ENCODE assay signal across 17 cellular contexts in genomic region chr1:229060140-229060539, GRCh38.
DNase-seq lines count a peak whose midpoint lies in the region; ATAC-seq and TF ChIP-seq lines count a peak whose summit lies in the region.
"Had no signal": no experiment of that assay in that cellular context is flagged by ENCODE, and none has a peak within 500 bp of the region (broad histone marks: within the 10 kb centered on the region; RNA-seq: fewer than 3 reads in every experiment).

No MANE protein-coding gene starts in this region.

- H2BK120ac ChIP-seq in IMR-90 (ENCODE audit: low read depth, low read length), result no peak overlapping the region
- no peak overlapping the region for H2BK120ac ChIP-seq in H9 (ENCODE audit: low read depth, low read length, poor library complexity, severe bottlenecking)

- H2BK20ac ChIP-seq in IMR-90 (ENCODE audit: low read depth, low read length) (no peak overlapping the region), H9 (ENCODE audit: low read depth, low read length, poor library complexity, severe bottlenecking) (no peak overlapping the region)

- H4K8ac ChIP-seq in IMR-90 (ENCODE audit: low read depth in 2 of 2, low read length in 2 of 2) (no peak overlapping the region), H9 (replicated peaks; ENCODE audit: insufficient read length, low read depth, low read length) (no peak overlapping the region)

- DNase-seq in IMR-90, result no peak
- DNase-seq in adipocyte (ENCODE audit: low read depth), result no peak
- no peak for DNase-seq in mesothelial cell of epicardium (ENCODE audit: low spot score in 2 of 2, unreplicated experiment in 2 of 2)
- no peak for DNase-seq in tibial artery
- no peak for DNase-seq in H9
- no peak for DNase-seq in occipital lobe (lab: John Stamatoyannopoulos, UW)
- DNase-seq in GM19240 (ENCODE audit: insufficient read length, low spot score), result no peak
- DNase-seq: activated CD4-positive, alpha-beta memory T cell treated with anti-CD3 and anti-CD28 coated beads for 36 hours; cortex of kidney; erythroblast; mesendoderm; NCI-H1930; NCI-H510A treated with DMSO at 0.1 percent for 48 hours; OCI-M1 had no signal

- H3K36me3 Mint-ChIP-seq in mesothelial cell of epicardium, result no peaks in the 10 kb centered on the region
- H3K36me3 Mint-ChIP-seq in H9 (ENCODE audit: insufficient read depth in 1 of 3, low read depth in 3 of 3), result no peaks in the 10 kb centered on the region
- H3K36me3 Mint-ChIP-seq: activated CD4-positive, alpha-beta memory T cell treated with anti-CD3 and anti-CD28 coated beads for 36 hours had no signal

- no peak overlapping the region for H3K18ac ChIP-seq in IMR-90 (ENCODE audit: low read depth, low read length)
- H3K18ac ChIP-seq in H9 (ENCODE audit: insufficient read length, low read depth, low read length), result no peak overlapping the region

- no peaks in the 10 kb centered on the region for H4K20me1 ChIP-seq in IMR-90 (ENCODE audit: insufficient read depth, low read length)
- H4K20me1 ChIP-seq in H9 (ENCODE audit: control insufficient read depth, insufficient read depth, insufficient read length), result no peaks in the 10 kb centered on the region
- H4K20me1 ChIP-seq: BLaER1 treated with 17β-estradiol and CSF1 and Interleukin-3, amounts not matched to agents 10 nM and 100 nM had no signal

- H3K4me3 Mint-ChIP-seq in mesothelial cell of epicardium, result no peak overlapping the region
- H3K4me3 Mint-ChIP-seq in H9, result no peak overlapping the region
- H3K4me3 Mint-ChIP-seq: activated CD4-positive, alpha-beta memory T cell treated with anti-CD3 and anti-CD28 coated beads for 36 hours had no signal

- no peak overlapping the region for H2AK9ac ChIP-seq in IMR-90 (replicated peaks; ENCODE audit: low read depth, low read length, poor library complexity)

- in situ Hi-C loops in IMR-90 (cut with MboI; ENCODE audit: low sequenced_read_pairs), result no loop called here

- CTCF ChIA-PET in IMR-90 (lab: Yijun Ruan, JAX), result no interaction called here

- H3K36me3 ChIP-seq in IMR-90 (ENCODE audit: control insufficient read depth, insufficient read depth, low read length) (no peaks in the 10 kb centered on the region), adipocyte (ENCODE audit: control insufficient read depth, insufficient read depth, low read length, severe bottlenecking) (no peaks in the 10 kb centered on the region), tibial artery (no peaks in the 10 kb centered on the region)
- H3K36me3 ChIP-seq: BLaER1 treated with 17β-estradiol and CSF1 and Interleukin-3, amounts not matched to agents 10 nM and 100 nM; SJSA1 had no signal

- no peak for ATAC-seq in IMR-90 (ENCODE audit: low read depth)

- no peaks in the 10 kb centered on the region for H3K9me1 ChIP-seq in IMR-90 (ENCODE audit: insufficient read depth, low read length)

- H3K4me1 ChIP-seq in IMR-90 (ENCODE audit: control insufficient read depth, insufficient read depth, low read length), result peaks cover 4% of the 10 kb centered on the region; the same call in 1 of the 2 replicates
- peaks cover 23% of the 10 kb centered on the region for H3K4me1 ChIP-seq in adipocyte (ENCODE audit: control insufficient read depth, insufficient read depth, low read length)
- H3K4me1 ChIP-seq in tibial artery, result peaks cover 0 to 41% (median 26%) of the 10 kb centered on the region in 4 donors
- no peaks in the 10 kb centered on the region for H3K4me1 ChIP-seq in H9 (ENCODE audit: insufficient read depth, low read length)

- dilution Hi-C loops in IMR-90 (cut with HindIII; ENCODE audit: low sequenced_read_pairs, unreplicated experiment), result no loop called here

- no peak overlapping the region for H2BK12ac ChIP-seq in H9 (ENCODE audit: insufficient read length, low read depth, low read length)

- intact Hi-C loops in IMR-90 (cut with micrococcal nuclease) (no loop called here), tibial artery (cut with DNase I; ENCODE audit: low total_unique reads) (no loop called here)

- H2BK15ac ChIP-seq in IMR-90 (ENCODE audit: low read depth, low read length), result no peak overlapping the region
- no peak overlapping the region for H2BK15ac ChIP-seq in H9 (ENCODE audit: low read depth, low read length)

- TF ChIP-seq RAD21 in IMR-90 (IDR thresholded peaks at IDR 0.05; ENCODE audit: low read length), result no peak

- POLR2A ChIA-PET in IMR-90 (lab: Charles Lee; ENCODE audit: unreplicated experiment), result no interaction called here

- H3K27ac Mint-ChIP-seq in mesothelial cell of epicardium (peak overlapping the region; percentile 59), H9 (no peak overlapping the region)
- H3K27ac Mint-ChIP-seq: activated CD4-positive, alpha-beta memory T cell treated with anti-CD3 and anti-CD28 coated beads for 36 hours; activated T-helper 2 cell treated with anti-CD3 and anti-CD28 coated beads, Interferon-gamma antibody, Interleukin-2, Interleukin-4, amounts not matched to agents 10 μg/mL and 5 μg/mL and 100 μg/mL, durations not matched to agents 14 hours and 24 hours and 36 hours had no signal

- H3K23ac ChIP-seq in IMR-90 (ENCODE audit: low read depth, low read length) (no peak overlapping the region), H9 (ENCODE audit: insufficient read length, low read depth, low read length) (no peak overlapping the region)

- no peak overlapping the region for H3T11ph ChIP-seq in H9 (ENCODE audit: low read length)

- no peak overlapping the region for H4K91ac ChIP-seq in IMR-90 (ENCODE audit: insufficient read depth, low read depth, low read length)
- no peak overlapping the region for H4K91ac ChIP-seq in H9 (ENCODE audit: insufficient read length, low read depth, low read length)

- H3K23me2 ChIP-seq in H9 (ENCODE audit: insufficient read length, low read depth, low read length, poor library complexity, severe bottlenecking), result no peaks in the 10 kb centered on the region

- H3K79me1 ChIP-seq in IMR-90 (ENCODE audit: low read depth in 1 of 2, low read length in 2 of 2), result no peaks in the 10 kb centered on the region
- no peaks in the 10 kb centered on the region for H3K79me1 ChIP-seq in H9 (ENCODE audit: insufficient read depth, low read depth, low read length, poor library complexity, severe bottlenecking)

- H3K27me3 ChIP-seq in IMR-90 (ENCODE audit: control insufficient read depth, insufficient read depth, low read length), result peaks cover 24% of the 10 kb centered on the region
- peaks cover 21% of the 10 kb centered on the region for H3K27me3 ChIP-seq in adipocyte (replicated peaks; ENCODE audit: control insufficient read depth, insufficient read depth, low read length)
- no peaks in the 10 kb centered on the region for H3K27me3 ChIP-seq in tibial artery
- H3K27me3 ChIP-seq in H9 (ENCODE audit: insufficient read depth, low read length), result no peaks in the 10 kb centered on the region
- H3K27me3 ChIP-seq: SJSA1 had no signal

- H3K79me2 ChIP-seq in H9 (ENCODE audit: insufficient read depth, low read length), result no peaks in the 10 kb centered on the region

- no peak overlapping the region for H3K27ac ChIP-seq in IMR-90 (ENCODE audit: insufficient read depth, low read length)
- peak overlapping the region; percentile 40 to 51 for H3K27ac ChIP-seq in tibial artery
- no peak overlapping the region for H3K27ac ChIP-seq in H9 (ENCODE audit: insufficient read length, low read depth, low read length)
- H3K27ac ChIP-seq: BLaER1 treated with 17β-estradiol and CSF1 and Interleukin-3, amounts not matched to agents 10 nM and 100 nM; SJSA1 had no signal

- H3K56ac ChIP-seq in IMR-90 (ENCODE audit: extremely low read depth, insufficient read depth, low read length) (no peak overlapping the region), H9 (ENCODE audit: insufficient read length, low read depth, low read length) (no peak overlapping the region)

- H3K9me3 Mint-ChIP-seq in mesothelial cell of epicardium (no peaks in the 10 kb centered on the region), H9 (no peaks in the 10 kb centered on the region)
- H3K9me3 Mint-ChIP-seq: activated CD4-positive, alpha-beta memory T cell treated with anti-CD3 and anti-CD28 coated beads for 36 hours; activated T-helper 2 cell treated with anti-CD3 and anti-CD28 coated beads, Interferon-gamma antibody, Interleukin-2, Interleukin-4, amounts not matched to agents 10 μg/mL and 5 μg/mL and 100 μg/mL, durations not matched to agents 14 hours and 24 hours and 36 hours had no signal

- H2BK5ac ChIP-seq in IMR-90 (ENCODE audit: low read depth, low read length, poor library complexity, severe bottlenecking), result peak overlapping the region; percentile 72
- no peak overlapping the region for H2BK5ac ChIP-seq in H9 (ENCODE audit: insufficient read length, low read length)

- H2AFZ ChIP-seq in IMR-90 (replicated peaks; ENCODE audit: low read length, poor library complexity), result no peak overlapping the region
- H2AFZ ChIP-seq in H9 (ENCODE audit: low read length), result no peak overlapping the region

- H3K4ac ChIP-seq in IMR-90 (ENCODE audit: low read depth, low read length) (no peak overlapping the region), H9 (ENCODE audit: low read depth, low read length) (no peak overlapping the region)

- no peak overlapping the region for H2AK5ac ChIP-seq in IMR-90 (ENCODE audit: low read depth, low read length)
- H2AK5ac ChIP-seq in H9 (ENCODE audit: insufficient read length, low read length), result no peak overlapping the region

- H3K4me3 ChIP-seq in IMR-90 (ENCODE audit: insufficient read depth, low read depth, low read length) (no peak overlapping the region), adipocyte (ENCODE audit: low read length) (no peak overlapping the region), tibial artery (no peak overlapping the region)
- H3K4me3 ChIP-seq: BLaER1 treated with 17β-estradiol and CSF1 and Interleukin-3, amounts not matched to agents 10 nM and 100 nM; SJSA1 had no signal

- BruUV-seq in IMR-90 (replicated peaks; lab: Mats Ljungman, UMichigan), result no TSS peak

- no peak overlapping the region for H4K5ac ChIP-seq in IMR-90 (ENCODE audit: low read depth, low read length)
- no peak overlapping the region for H4K5ac ChIP-seq in H9 (ENCODE audit: insufficient read length, low read depth, low read length)

- H3K9me3 ChIP-seq in IMR-90 (ENCODE audit: control insufficient read depth, insufficient read depth, low read length), result no peaks in the 10 kb centered on the region
- H3K9me3 ChIP-seq in adipocyte (ENCODE audit: control insufficient read depth, low read length), result no peaks in the 10 kb centered on the region
- H3K9me3 ChIP-seq in tibial artery, result no peaks in the 10 kb centered on the region
- no peaks in the 10 kb centered on the region for H3K9me3 ChIP-seq in H9 (ENCODE audit: control insufficient read depth, low read depth, low read length)
- H3K9me3 ChIP-seq: BLaER1 treated with 17β-estradiol and CSF1 and Interleukin-3, amounts not matched to agents 10 nM and 100 nM; SJSA1 had no signal

- no peak for TF ChIP-seq POLR2A in IMR-90 (IDR thresholded peaks at IDR 0.05; ENCODE audit: low read depth, low read length)

- TF ChIP-seq CTCF in IMR-90 (conservative IDR thresholded peaks at IDR 0.05; ENCODE audit: low read depth, low read length) (no peak), mesothelial cell of epicardium (IDR thresholded peaks at IDR 0.05; ENCODE audit: unreplicated experiment) (no peak), tibial artery (IDR thresholded peaks at IDR 0.05) (no peak), H9 (conservative IDR thresholded peaks at IDR 0.05) (no peak)

- H3K9ac ChIP-seq in IMR-90 (ENCODE audit: low read depth, low read length), result no peak overlapping the region
- peak overlapping the region; percentile 41 for H3K9ac ChIP-seq in adipocyte (ENCODE audit: low read length)
- no peak overlapping the region for H3K9ac ChIP-seq in H9 (ENCODE audit: extremely low read depth, insufficient read length, low read length)
- H3K9ac ChIP-seq: BLaER1 treated with 17β-estradiol and CSF1 and Interleukin-3, amounts not matched to agents 10 nM and 100 nM had no signal

- H3K14ac ChIP-seq in IMR-90 (replicated peaks; ENCODE audit: low read depth, low read length) (no peak overlapping the region), H9 (ENCODE audit: insufficient read depth, low read length) (no peak overlapping the region)

- no peaks in the 10 kb centered on the region for H3K27me3 Mint-ChIP-seq in mesothelial cell of epicardium (ENCODE audit: low read depth)
- H3K27me3 Mint-ChIP-seq in H9 (ENCODE audit: low read depth), result peaks cover 6% of the 10 kb centered on the region
- H3K27me3 Mint-ChIP-seq: activated CD4-positive, alpha-beta memory T cell treated with anti-CD3 and anti-CD28 coated beads for 36 hours had no signal

- H3K4me2 ChIP-seq in IMR-90 (ENCODE audit: low read depth, low read length) (no peak overlapping the region), H9 (ENCODE audit: insufficient read depth, insufficient read length, low read length) (no peak overlapping the region)

- H3K4me1 Mint-ChIP-seq in mesothelial cell of epicardium, result peaks cover 34% of the 10 kb centered on the region
- H3K4me1 Mint-ChIP-seq in H9, result peaks cover 31 to 44% of the 10 kb centered on the region in 2 experiments

Comparison
In these comparisons a context has a peak if more than half of its experiments do, and no peak if none do; other contexts are left out.
1. H3K27ac ChIP-seq: peak in tibial artery (2 of 2); none in IMR-90 (single experiment) and H9 (single experiment).